In the genomic region with DNA sequence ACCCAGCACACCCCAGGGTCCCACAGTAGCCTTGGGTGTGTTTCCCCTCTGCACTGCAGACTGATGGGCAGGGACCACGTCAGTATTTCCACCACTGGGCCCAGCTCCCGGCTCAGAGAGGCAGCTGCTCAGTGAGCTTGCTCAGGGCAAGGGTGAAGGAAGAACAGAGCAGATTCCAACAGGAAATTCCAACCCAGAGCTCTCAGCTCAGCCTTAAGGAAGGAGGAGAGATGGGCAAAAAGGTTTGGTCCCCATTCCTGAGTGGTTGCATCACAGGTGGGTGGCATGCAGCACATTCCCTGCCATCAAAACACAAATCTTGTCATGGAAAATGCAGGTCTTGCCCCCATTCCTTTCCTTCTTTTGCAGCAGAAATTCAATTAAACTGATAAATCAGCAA, we compare ENCODE assay signal across 29 cellular contexts.
"Had no signal": no experiment of that assay in that cellular context is flagged by ENCODE, and none has a peak within 500 bp of the region (broad histone marks: within the 10 kb centered on the region; RNA-seq: fewer than 3 reads in every experiment).

No MANE protein-coding gene starts in this region.

- H3K4me1 Mint-ChIP-seq: activated naive CD4-positive, alpha-beta T cell treated with anti-CD3 and anti-CD28 coated beads, Interleukin-2, amount 50 U/mL, for 24 hours; activated T-helper 17 cell treated with anti-CD3 and anti-CD28 coated beads, Interleukin-2, amount 50 U/mL, for 72 hours; brain; T-helper 17 cell had no signal

- H3K27ac ChIP-seq: heart left ventricle, left lung, lower lobe of right lung, ovary, right lobe of liver, tibial nerve, uterus, WERI-Rb-1 had no signal

- DNase-seq: activated CD4-positive, alpha-beta T cell treated with anti-CD3 and anti-CD28 coated beads for 1 hour; activated CD4-positive, alpha-beta T cell treated with anti-CD3 and anti-CD28 coated beads, Interleukin-2, amount 50 U/mL, for 1 hour; activated CD8-positive, alpha-beta T cell treated with anti-CD3 and anti-CD28 coated beads for 36 hours; activated gamma-delta T cell treated with Interleukin-2 at 50 U/mL for 16 hours; activated T-cell treated with anti-CD3 and anti-CD28 coated beads, Interleukin-2, amount 50 U/mL, for 4 hours; aorta; cortex of kidney; foreskin fibroblast; heart left ventricle; hypothalamus; kidney glomerular epithelial cell; left lung; lower lobe of right lung; nephron progenitor cell; ovary; right lobe of liver; stimulated activated CD4-positive, alpha-beta T cell treated with anti-CD3 and anti-CD28 coated beads, Interleukin-2, amount 100 ng/mL, for 48 hours; stimulated activated naive CD4-positive, alpha-beta T cell treated with Interleukin-2 at 50 U/mL for 16 hours; T-helper 17 cell; T1000; uterus; WERI-Rb-1 had no signal

- H3K9me3 ChIP-seq: ovary, right lobe of liver, uterus had no signal

- H3K36me3 Mint-ChIP-seq: activated naive CD4-positive, alpha-beta T cell treated with anti-CD3 and anti-CD28 coated beads, Interleukin-2, amount 50 U/mL, for 24 hours; brain had no signal

- H3K4me3 ChIP-seq: heart left ventricle, left lung, lower lobe of right lung, ovary, right lobe of liver, tibial nerve, uterus had no signal

- FAIRE-seq: endothelial cell of umbilical vein had no signal

- H3K9me3 Mint-ChIP-seq: activated naive CD4-positive, alpha-beta T cell treated with anti-CD3 and anti-CD28 coated beads, Interleukin-2, amount 50 U/mL, for 24 hours had no signal

- ATAC-seq: activated CD8-positive, alpha-beta T cell treated with anti-CD3 and anti-CD28 coated beads for 36 hours; activated T-cell treated with anti-CD3 and anti-CD28 coated beads, Interleukin-2, amount 50 U/mL, for 4 hours; activated T-helper 17 cell treated with anti-CD3 and anti-CD28 coated beads, Interleukin-2, amount 50 U/mL, for 72 hours; esophagus mucosa; heart left ventricle; left lung; lower lobe of right lung; right lobe of liver; T-helper 17 cell had no signal

- H3K27me3 ChIP-seq: left lung, ovary, right lobe of liver, tibial nerve, uterus had no signal

- H3K4me3 Mint-ChIP-seq: activated CD8-positive, alpha-beta T cell treated with anti-CD3 and anti-CD28 coated beads for 36 hours; activated naive CD4-positive, alpha-beta T cell treated with anti-CD3 and anti-CD28 coated beads, Interleukin-2, amount 50 U/mL, for 24 hours; activated T-cell treated with anti-CD3 and anti-CD28 coated beads, Interleukin-2, amount 50 U/mL, for 4 hours; activated T-helper 17 cell treated with anti-CD3 and anti-CD28 coated beads, Interleukin-2, amount 50 U/mL, for 72 hours; brain; nephron progenitor cell; T-helper 17 cell had no signal

- H3K4me1 ChIP-seq: heart left ventricle, left lung, lower lobe of right lung, right lobe of liver, tibial nerve, uterus had no signal

- H3K27me3 Mint-ChIP-seq: activated naive CD4-positive, alpha-beta T cell treated with anti-CD3 and anti-CD28 coated beads, Interleukin-2, amount 50 U/mL, for 24 hours; activated T-helper 17 cell treated with anti-CD3 and anti-CD28 coated beads, Interleukin-2, amount 50 U/mL, for 72 hours; progenitor cell of endocrine pancreas; T-helper 17 cell had no signal

- H3K36me3 ChIP-seq: heart left ventricle, left lung, lower lobe of right lung, ovary, right lobe of liver, tibial nerve, uterus, WERI-Rb-1 had no signal

- H3K27ac Mint-ChIP-seq: activated CD8-positive, alpha-beta T cell treated with anti-CD3 and anti-CD28 coated beads for 36 hours; activated naive CD4-positive, alpha-beta T cell treated with anti-CD3 and anti-CD28 coated beads, Interleukin-2, amount 50 U/mL, for 24 hours; activated T-helper 17 cell treated with anti-CD3 and anti-CD28 coated beads, Interleukin-2, amount 50 U/mL, for 72 hours; brain; nephron progenitor cell; progenitor cell of endocrine pancreas; T-helper 17 cell had no signal
